2 cellular contexts compared by ENCODE assay signal in genomic region chr12:106133136-106134087, GRCh38.
A peak's percentile ranks its signal among the peaks of the same experiment; 100 is the strongest.
TF ChIP-seq lines count a peak whose summit lies in the region.

No MANE protein-coding gene starts in this region.

TF ChIP-seq in Ishikawa, 13 proteins besides CTCF, POLR2A, EP300 and RAD21 (continued from another document):
- no peak for TF ChIP-seq CREB1 (IDR thresholded peaks at IDR 0.05; ENCODE audit: low read depth)
- TF ChIP-seq TCF12 (IDR thresholded peaks at IDR 0.05; ENCODE audit: low read depth), result peak; percentile 50
- TF ChIP-seq YY1 (IDR thresholded peaks at IDR 0.05; ENCODE audit: low read depth), result 0 out of 2 replicates have a peak, but pooled peaks have one; percentile 7
- no peak for TF ChIP-seq REST (IDR thresholded peaks at IDR 0.05; ENCODE audit: low read depth)
- TF ChIP-seq TEAD4 (IDR thresholded peaks at IDR 0.05), result peak; percentile 95
- TF ChIP-seq FOXM1 (IDR thresholded peaks at IDR 0.05; ENCODE audit: borderline replicate concordance, low read depth), result no peak
- no peak for TF ChIP-seq CEBPB (IDR thresholded peaks at IDR 0.05)
- no peak for TF ChIP-seq USF1 (IDR thresholded peaks at IDR 0.05)
- peak; percentile 20; the same call in 1 of the 2 replicates for TF ChIP-seq NFIC (IDR thresholded peaks at IDR 0.05)

TF ChIP-seq in H1, 55 proteins besides CTCF, POLR2A, EP300 and RAD21:
- TF ChIP-seq CHD7 (IDR thresholded peaks at IDR 0.05; ENCODE audit: insufficient replicate concordance, low read length) (peak; percentile 50), BRCA1 (IDR thresholded peaks at IDR 0.05; ENCODE audit: low read depth, low read length) (no peak), SIN3A (conservative IDR thresholded peaks at IDR 0.05 in 1 of 2, IDR thresholded peaks at IDR 0.05 in 1 of 2; ENCODE audit: low read depth in 1 of 2, low read length in 2 of 2) (no peak), SAP30 (IDR thresholded peaks at IDR 0.05; ENCODE audit: insufficient read depth, insufficient replicate concordance, low read length) (no peak), TCF12 (IDR thresholded peaks at IDR 0.05; ENCODE audit: low read depth, low read length) (peak; percentile 69; the same call in 1 of the 2 replicates), JUND (IDR thresholded peaks at IDR 0.05; ENCODE audit: low read length) (peak; percentile 32; the same call in 1 of the 2 replicates), HDAC2 (IDR thresholded peaks at IDR 0.05; ENCODE audit: borderline replicate concordance in 1 of 2, low read depth in 2 of 2, low read length in 2 of 2) (peak in 1 of 2 experiments; percentile 35; a peak in 1 of 4 replicates), ASH2L (IDR thresholded peaks at IDR 0.05; ENCODE audit: low read length) (no peak), ATF2 (IDR thresholded peaks at IDR 0.05; ENCODE audit: low read length) (0 out of 2 replicates have a peak, but pooled peaks have one; percentile 13), KDM1A (IDR thresholded peaks at IDR 0.05; ENCODE audit: borderline replicate concordance, low read length) (peak; percentile 91; the same call in 1 of the 2 replicates), JUN (IDR thresholded peaks at IDR 0.05; ENCODE audit: low read depth, low read length) (peak; percentile 86), POU5F1 (IDR thresholded peaks at IDR 0.05; ENCODE audit: low read depth, low read length) (no peak), SRF (IDR thresholded peaks at IDR 0.05; ENCODE audit: low read depth, low read length) (no peak), NANOG (IDR thresholded peaks at IDR 0.05; ENCODE audit: insufficient read depth, low read depth, low read length, poor library complexity, severe bottlenecking) (peak; percentile 80), MAX (IDR thresholded peaks at IDR 0.05) (no peak), EZH2 (IDR thresholded peaks at IDR 0.05; ENCODE audit: low read depth, low read length, severe bottlenecking) (no peak), CHD2 (IDR thresholded peaks at IDR 0.05; ENCODE audit: low read length) (0 out of 2 replicates have a peak, but pooled peaks have one; percentile 61), ZNF274 (IDR thresholded peaks at IDR 0.05; ENCODE audit: borderline replicate concordance, extremely low read depth, low read length) (no peak), USF2 (IDR thresholded peaks at IDR 0.05; ENCODE audit: low read length) (no peak), TEAD4 (IDR thresholded peaks at IDR 0.05; ENCODE audit: low read depth, low read length) (peak; percentile 99), KDM4A (IDR thresholded peaks at IDR 0.05; ENCODE audit: low read depth, low read length, severe bottlenecking) (no peak), BCL11A (IDR thresholded peaks at IDR 0.05; ENCODE audit: low read depth in 2 of 2, low read length in 2 of 2) (peak in 1 of 2 experiments; percentile 62), SP1 (IDR thresholded peaks at IDR 0.05; ENCODE audit: low read depth, low read length) (peak; percentile 89), RFX5 (IDR thresholded peaks at IDR 0.05; ENCODE audit: borderline replicate concordance, low read depth, low read length) (no peak), TAF7 (optimal IDR thresholded peaks at IDR 0.05; ENCODE audit: borderline replicate concordance, low read depth, low read length) (no peak), SUZ12 (IDR thresholded peaks at IDR 0.05; ENCODE audit: low read length) (no peak)
